Comparison of ENCODE assay signal across 8 cellular contexts in the genomic region with DNA sequence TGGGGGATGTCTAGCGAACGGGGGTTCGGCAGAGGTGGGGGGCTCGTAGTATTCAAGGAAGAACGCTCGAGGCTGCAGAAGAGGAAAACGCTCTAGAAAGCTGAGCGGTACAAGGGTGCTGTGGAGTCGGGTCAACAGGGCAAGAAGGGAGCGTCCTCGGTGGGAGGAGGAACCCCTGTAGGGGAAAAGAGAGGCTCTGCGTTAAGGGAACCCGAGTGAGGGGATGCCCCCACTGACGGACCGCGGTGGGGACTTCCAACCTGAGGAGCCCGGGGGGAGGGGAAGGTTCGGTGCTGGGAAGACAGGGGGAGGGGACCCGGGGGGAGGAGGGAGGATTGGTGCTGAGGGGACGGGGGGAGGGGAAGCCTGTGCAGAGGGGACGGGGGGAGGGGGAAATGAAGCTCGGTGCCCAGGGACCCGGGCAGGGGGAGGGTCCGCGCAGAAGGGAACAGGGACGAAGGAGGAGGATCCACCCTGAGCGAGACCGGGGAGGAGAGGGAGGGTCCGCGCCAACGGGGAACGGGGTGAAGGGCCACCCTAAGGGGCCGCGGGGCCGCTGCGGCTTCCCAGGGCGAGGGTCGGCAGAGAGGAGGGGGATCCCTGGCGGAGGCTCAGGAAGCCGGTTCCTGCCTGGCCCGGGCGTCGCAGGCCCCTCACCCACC. TPM values are rescaled to one million over a fixed set of nuclear protein-coding genes. Genes with fewer than 3 reads are reported as not detected.
A peak's percentile ranks its signal among the peaks of the same experiment; 100 is the strongest.
DNase-seq lines count a peak whose midpoint lies in the region; TF ChIP-seq lines count a peak whose summit lies in the region.

No MANE protein-coding gene starts in this region.

- peak overlapping the region; percentile 42 to 71 for H3K9ac ChIP-seq in liver (ENCODE audit: low read depth in 1 of 2, low read length in 2 of 2)

- in situ Hi-C loops in brain microvascular endothelial cell (cut with HindIII; ENCODE audit: low pct_ligation_motif_present, low sequenced_read_pairs): no loop called here

- H3K4me3 ChIP-seq in brain microvascular endothelial cell (ENCODE audit: low read depth, low read length) (peak overlapping the region; percentile 64), liver (ENCODE audit: low read depth in 1 of 3, low read length in 3 of 3) (peak overlapping the region; percentile 83 to 97 (median 86)), testis (peak overlapping the region; percentile 88 to 97)

- DNase-seq in SIG-M5 treated with dmso at 0.1 percent for 504 hours (lab: John Stamatoyannopoulos, UW; ENCODE audit: unreplicated experiment) (peak; percentile 24), SIG-M5 (lab: John Stamatoyannopoulos, UW) (no peak), NCI-H2171 treated with DMSO at 0.1 percent for 48 hours (lab: John Stamatoyannopoulos, UW) (peak; percentile 44), brain microvascular endothelial cell (no peak), testis (peak; percentile 88), AG08395 (ENCODE audit: low spot score) (no peak), NCI-H1694 (lab: John Stamatoyannopoulos, UW) (no peak)

- no peak for TF ChIP-seq RAD21 in liver (IDR thresholded peaks at IDR 0.05)

- TF ChIP-seq POLR2A in testis (IDR thresholded peaks at IDR 0.05): no peak

- H3K27ac ChIP-seq in brain microvascular endothelial cell (no peak overlapping the region), liver (ENCODE audit: low read depth in 1 of 2, low read length in 2 of 2) (peak overlapping the region; percentile 76 to 90), testis (peak overlapping the region; percentile 88 to 96)

- no peaks in the 10 kb centered on the region for H3K9me3 ChIP-seq in liver (ENCODE audit: control insufficient read depth in 4 of 4, low read length in 3 of 4)
- no peaks in the 10 kb centered on the region for H3K9me3 ChIP-seq in testis

- intact Hi-C loops in testis (cut with DNase I; ENCODE audit: low total_unique reads): loop anchor here (10.0 kb wide), 1 partner anchor 374 kb away; a partner anchor contains a TSS

- peaks cover 0 to 30% (median 28%) of the 10 kb centered on the region in 4 donors for H3K4me1 ChIP-seq in liver (ENCODE audit: control insufficient read depth in 4 of 4, insufficient read depth in 4 of 4, low read length in 3 of 4)
- H3K4me1 ChIP-seq in testis: peaks cover 15% of the 10 kb centered on the region

- peaks cover 23% of the 10 kb centered on the region for H3K27me3 ChIP-seq in brain microvascular endothelial cell (replicated peaks)
- H3K27me3 ChIP-seq in liver (ENCODE audit: control insufficient read depth in 4 of 4, insufficient read depth in 4 of 4, low read length in 3 of 4): no peaks in the 10 kb centered on the region
- H3K27me3 ChIP-seq in testis: no peaks in the 10 kb centered on the region

- TF ChIP-seq CTCF in brain microvascular endothelial cell (IDR thresholded peaks at IDR 0.05; ENCODE audit: low read depth, low read length, missing control alignments) (no peak), liver (IDR thresholded peaks at IDR 0.05; ENCODE audit: low read depth, low read length, missing input control) (no peak), testis (IDR thresholded peaks at IDR 0.05) (no peak)

- H3K36me3 ChIP-seq in brain microvascular endothelial cell (replicated peaks): no peaks in the 10 kb centered on the region
- H3K36me3 ChIP-seq in liver (ENCODE audit: control insufficient read depth in 4 of 4, insufficient read depth in 3 of 4, low read depth in 1 of 4, low read length in 3 of 4): no peaks in the 10 kb centered on the region
- no peaks in the 10 kb centered on the region for H3K36me3 ChIP-seq in testis (ENCODE audit: low read depth, missing control alignments)

- WGBS in liver: 1% methylated on average over 43 of the region's 43 CpGs
- 1 to 3% methylated on average over 31 to 41 of the region's 43 CpGs for WGBS in testis, 2 donors

TF ChIP-seq in liver, 16 proteins besides CTCF, POLR2A, EP300 and RAD21:
- TF ChIP-seq HNF4G (IDR thresholded peaks at IDR 0.05): no peak
- TF ChIP-seq, protein P1, sequence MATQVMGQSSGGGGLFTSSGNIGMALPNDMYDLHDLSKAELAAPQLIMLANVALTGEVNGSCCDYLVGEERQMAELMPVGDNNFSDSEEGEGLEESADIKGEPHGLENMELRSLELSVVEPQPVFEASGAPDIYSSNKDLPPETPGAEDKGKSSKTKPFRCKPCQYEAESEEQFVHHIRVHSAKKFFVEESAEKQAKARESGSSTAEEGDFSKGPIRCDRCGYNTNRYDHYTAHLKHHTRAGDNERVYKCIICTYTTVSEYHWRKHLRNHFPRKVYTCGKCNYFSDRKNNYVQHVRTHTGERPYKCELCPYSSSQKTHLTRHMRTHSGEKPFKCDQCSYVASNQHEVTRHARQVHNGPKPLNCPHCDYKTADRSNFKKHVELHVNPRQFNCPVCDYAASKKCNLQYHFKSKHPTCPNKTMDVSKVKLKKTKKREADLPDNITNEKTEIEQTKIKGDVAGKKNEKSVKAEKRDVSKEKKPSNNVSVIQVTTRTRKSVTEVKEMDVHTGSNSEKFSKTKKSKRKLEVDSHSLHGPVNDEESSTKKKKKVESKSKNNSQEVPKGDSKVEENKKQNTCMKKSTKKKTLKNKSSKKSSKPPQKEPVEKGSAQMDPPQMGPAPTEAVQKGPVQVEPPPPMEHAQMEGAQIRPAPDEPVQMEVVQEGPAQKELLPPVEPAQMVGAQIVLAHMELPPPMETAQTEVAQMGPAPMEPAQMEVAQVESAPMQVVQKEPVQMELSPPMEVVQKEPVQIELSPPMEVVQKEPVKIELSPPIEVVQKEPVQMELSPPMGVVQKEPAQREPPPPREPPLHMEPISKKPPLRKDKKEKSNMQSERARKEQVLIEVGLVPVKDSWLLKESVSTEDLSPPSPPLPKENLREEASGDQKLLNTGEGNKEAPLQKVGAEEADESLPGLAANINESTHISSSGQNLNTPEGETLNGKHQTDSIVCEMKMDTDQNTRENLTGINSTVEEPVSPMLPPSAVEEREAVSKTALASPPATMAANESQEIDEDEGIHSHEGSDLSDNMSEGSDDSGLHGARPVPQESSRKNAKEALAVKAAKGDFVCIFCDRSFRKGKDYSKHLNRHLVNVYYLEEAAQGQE (IDR thresholded peaks at IDR 0.05): no peak
- no peak for TF ChIP-seq YY1 (IDR thresholded peaks at IDR 0.05)
- TF ChIP-seq NR2F2 (IDR thresholded peaks at IDR 0.05): no peak
- TF ChIP-seq HNF4A (conservative IDR thresholded peaks at IDR 0.05): no peak

RNA-seq across cellular contexts. Expression of a gene that starts 0.6 kb away (rescaled TPM):
- 1 to 10 TPM; 2.8 to 6.1 TPM for total RNA-seq in liver
- polyA plus RNA-seq in liver: 1 to 10 TPM in 1 of 2 donors, under 1 TPM in 1; 0.72 to 1.3 TPM
- 100 to 1,000 TPM in 1 of 2 donors, 10 to 100 TPM in 1; 92.1 to 100 TPM for total RNA-seq in testis
- 54.6 TPM for polyA plus RNA-seq in testis (ENCODE audit: insufficient read depth, low read depth, low replicate concordance)

RNA-seq across cellular contexts. Expression of a gene that starts 6.4 kb away (rescaled TPM):
- 1 to 10 TPM in 1 of 2 donors, under 1 TPM in 1; 0.56 to 1.1 TPM for total RNA-seq in liver
- polyA plus RNA-seq in liver: under 1 TPM; 0.15 to 0.50 TPM
- total RNA-seq in testis: 1 to 10 TPM; 2.6 to 5.2 TPM
- polyA plus RNA-seq in testis (ENCODE audit: insufficient read depth, low read depth, low replicate concordance): 4.0 TPM

Comparison
In these comparisons a context has a peak if more than half of its experiments do, and no peak if none do; other contexts are left out.
1. DNase-seq: peak in SIG-M5 treated with dmso at 0.1 percent for 504 hours (single experiment), NCI-H2171 treated with DMSO at 0.1 percent for 48 hours (single experiment) and testis (single experiment); none in SIG-M5 (single experiment), brain microvascular endothelial cell (single experiment), AG08395 (single experiment) and NCI-H1694 (single experiment).
2. RNA of a gene that starts 0.6 kb away (total RNA-seq): 92.1 to 100 TPM in testis; 2.8 to 6.1 TPM in liver; every median in the first group is over 10 times any median in the second.
3. Peak in every context shown above with its lines, with median percentiles within 50 percentile points of each other: H3K4me3 ChIP-seq.